In the genomic region with DNA sequence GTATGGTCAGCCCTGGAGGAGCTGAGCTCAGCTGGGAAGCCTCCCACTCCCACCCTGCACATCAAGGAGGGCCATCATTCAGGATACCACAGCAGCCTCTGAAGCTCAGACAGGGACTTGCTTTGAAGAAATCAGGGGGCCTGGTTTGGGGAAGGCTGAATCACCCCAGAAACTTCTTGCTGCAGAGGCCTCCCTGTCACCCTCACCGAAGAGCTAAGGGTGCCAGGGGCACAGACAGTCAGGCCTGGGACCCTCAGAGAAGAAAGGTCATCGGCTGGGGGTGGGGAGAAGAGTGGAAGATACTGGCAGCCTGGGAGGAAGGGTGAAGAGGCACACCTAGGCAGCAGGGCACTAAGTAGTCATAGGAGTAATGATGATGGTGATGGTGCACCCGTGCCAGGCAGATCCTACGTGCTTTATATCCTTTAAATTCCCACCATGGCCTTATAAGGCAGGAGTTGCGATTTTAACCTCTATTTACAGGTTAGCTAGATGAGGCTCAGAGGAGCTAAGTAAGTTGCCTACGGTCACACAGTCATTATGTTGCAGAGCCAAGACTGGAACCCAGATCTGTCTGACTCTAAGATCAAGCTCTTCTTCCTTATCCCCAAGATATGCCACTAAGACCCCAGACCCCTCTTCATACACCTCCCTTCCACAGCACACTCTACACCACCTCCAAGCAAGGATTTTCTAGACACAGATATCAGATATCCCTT, we compare ENCODE assay signal across 8 cellular contexts. TPM values are rescaled to one million over a fixed set of nuclear protein-coding genes. Genes with fewer than 3 reads are reported as not detected.
DNase-seq lines count a peak whose midpoint lies in the region; ATAC-seq, FAIRE-seq and TF ChIP-seq lines count a peak whose summit lies in the region.

No MANE protein-coding gene starts in this region.

- H3K4me3 Mint-ChIP-seq in naive B cell = peak overlapping the region; percentile 72 to 95 (median 92)

- FAIRE-seq in urothelium cell line (lab: Jason Lieb, UNC) = peak; percentile 97

- DNase-seq in right cardiac atrium = no peak
- DNase-seq in left ventricle myocardium superior = no peak
- no peak for DNase-seq in body of pancreas
- no peak for DNase-seq in naive B cell
- DNase-seq in urothelium cell line (ENCODE audit: low spot score) = no peak
- DNase-seq in T-helper 9 cell = no peak
- DNase-seq in ACHN = no peak

- peak overlapping the region; percentile 97 to 99 (median 98) for H3K27ac Mint-ChIP-seq in naive B cell

- 69% methylated on average over 6 of the region's 6 CpGs for whole genome bisulfite sequencing in right cardiac atrium
- 72 to 79% methylated on average over 5 to 6 of the region's 6 CpGs for whole genome bisulfite sequencing in body of pancreas, 2 donors

- no peak for TF ChIP-seq POLR2A in body of pancreas (IDR thresholded peaks at IDR 0.05)

- peaks cover 64 to 86% (median 77%) of the 10 kb centered on the region in 3 donors for H3K4me1 Mint-ChIP-seq in naive B cell

- H3K4me3 ChIP-seq in right cardiac atrium (ENCODE audit: low read length) (no peak overlapping the region), body of pancreas (no peak overlapping the region)

- H3K27ac ChIP-seq in right cardiac atrium (ENCODE audit: low read length) (peak overlapping the region; percentile 84), body of pancreas (peak overlapping the region in 3 of 4 donors; percentile 71 to 78 (median 75))

- H3K9me3 ChIP-seq in right cardiac atrium (ENCODE audit: control insufficient read depth, low read length) (no peaks in the 10 kb centered on the region), body of pancreas (no peaks in the 10 kb centered on the region)

- TF ChIP-seq CTCF in body of pancreas (IDR thresholded peaks at IDR 0.05) = no peak

- intact Hi-C loops in right cardiac atrium (cut with DNase I) (no loop called here), left ventricle myocardium superior (cut with micrococcal nuclease) (no loop called here), body of pancreas (cut with DNase I) (loop anchor here (5.0 kb wide), 1 partner anchor 45 kb away; no protein-coding TSS in a partner anchor)

- H3K4me1 ChIP-seq in right cardiac atrium (ENCODE audit: control insufficient read depth, insufficient read depth, low read length) (peaks cover 70% of the 10 kb centered on the region), body of pancreas (peaks cover 87% of the 10 kb centered on the region)

- H3K27me3 ChIP-seq in right cardiac atrium (ENCODE audit: control insufficient read depth, insufficient read depth) = no peaks in the 10 kb centered on the region
- H3K27me3 ChIP-seq in body of pancreas = no peaks in the 10 kb centered on the region

- H3K36me3 Mint-ChIP-seq in naive B cell = no peaks in the 10 kb centered on the region

- H3K27me3 Mint-ChIP-seq in naive B cell = no peaks in the 10 kb centered on the region

- in situ Hi-C loops in ACHN (cut with HindIII; ENCODE audit: low pct_ligation_motif_present, low pct_unique_long_range_greater_than_20kb, low sequenced_read_pairs) = no loop called here

- H3K36me3 ChIP-seq in body of pancreas (replicated peaks in 1 of 2; ENCODE audit: insufficient read depth in 1 of 2, low read depth in 2 of 2) = no peaks in the 10 kb centered on the region

- no peak for ATAC-seq in right cardiac atrium
- no peak for ATAC-seq in left ventricle myocardium superior
- no peak for ATAC-seq in body of pancreas
- no peak for ATAC-seq in naive B cell (ENCODE audit: low read depth in 2 of 2)
- no peak for ATAC-seq in HG02884 (IDR thresholded peaks at IDR 0.05; ENCODE audit: unreplicated experiment)

- no peaks in the 10 kb centered on the region for H3K9me3 Mint-ChIP-seq in naive B cell

RNA-seq across cellular contexts. Expression of gene PNMA1, which starts 28.5 kb away (rescaled TPM):
- 10 to 100 TPM; 25.6 to 36.3 (median 30.0) TPM for total RNA-seq in right cardiac atrium
- 18.0 TPM for polyA plus RNA-seq in right cardiac atrium
- total RNA-seq in left ventricle myocardium superior = 13.9 TPM
- total RNA-seq in body of pancreas = 1 to 10 TPM; 5.7 to 6.9 TPM
- 10 to 100 TPM; 10.6 to 19.7 (median 15.4) TPM for polyA plus RNA-seq in naive B cell (ENCODE audit: low read depth in 6 of 6)
